8 cellular contexts compared by ENCODE assay signal in genomic region chr3:184229424-184230080, GRCh38.
DNase-seq lines count a peak whose midpoint lies in the region; ATAC-seq lines count a peak whose summit lies in the region.

Gene VWA5B2, plus strand, starts transcription at chr3:184229585. Its CDS starts 944 bp downstream, at chr3:184230529.

- DNase-seq in NCI-H1694 treated with DMSO at 0.1 percent for 48 hours (lab: John Stamatoyannopoulos, UW) (peak; percentile 66), UCSD-AML1 (lab: John Stamatoyannopoulos, UW; ENCODE audit: unreplicated experiment) (peak; percentile 34), T47D (ENCODE audit: low read depth in 1 of 2, low spot score in 1 of 2) (peak; percentile 90 to 100), kidney tubule cell (ENCODE audit: low spot score) (peak; percentile 56)
- peak; percentile 58 for DNase-seq in stimulated activated CD4-positive, alpha-beta T cell treated with anti-CD3 and anti-CD28 coated beads, Interleukin-1b, Interleukin-23, amount 100 ng/mL, for 48 hours

- H3K4me3 ChIP-seq in GM08714 (ENCODE audit: low read length), result peak within 1 kb of the TSS; percentile 41; the same call in 1 of the 2 replicates

- in situ Hi-C loops in T47D (cut with HindIII; ENCODE audit: low pct_unique_long_range_greater_than_20kb, low sequenced_read_pairs), result no loop called here

- ATAC-seq in HG02588 (IDR thresholded peaks at IDR 0.05; ENCODE audit: unreplicated experiment) (peak; percentile 77), HG03097 (IDR thresholded peaks at IDR 0.05; ENCODE audit: low FRiP score, unreplicated experiment) (no peak)

Comparison
In these comparisons a context has a peak if more than half of its experiments do, and no peak if none do; other contexts are left out.
1. DNase-seq: peak in every context shown above with its lines; median percentile 95 in T47D; 66 in NCI-H1694 treated with DMSO at 0.1 percent for 48 hours; 58 in stimulated activated CD4-positive, alpha-beta T cell treated with anti-CD3 and anti-CD28 coated beads, Interleukin-1b, Interleukin-23, amount 100 ng/mL, for 48 hours; 56 in kidney tubule cell; 34 in UCSD-AML1.